In the genomic region with DNA sequence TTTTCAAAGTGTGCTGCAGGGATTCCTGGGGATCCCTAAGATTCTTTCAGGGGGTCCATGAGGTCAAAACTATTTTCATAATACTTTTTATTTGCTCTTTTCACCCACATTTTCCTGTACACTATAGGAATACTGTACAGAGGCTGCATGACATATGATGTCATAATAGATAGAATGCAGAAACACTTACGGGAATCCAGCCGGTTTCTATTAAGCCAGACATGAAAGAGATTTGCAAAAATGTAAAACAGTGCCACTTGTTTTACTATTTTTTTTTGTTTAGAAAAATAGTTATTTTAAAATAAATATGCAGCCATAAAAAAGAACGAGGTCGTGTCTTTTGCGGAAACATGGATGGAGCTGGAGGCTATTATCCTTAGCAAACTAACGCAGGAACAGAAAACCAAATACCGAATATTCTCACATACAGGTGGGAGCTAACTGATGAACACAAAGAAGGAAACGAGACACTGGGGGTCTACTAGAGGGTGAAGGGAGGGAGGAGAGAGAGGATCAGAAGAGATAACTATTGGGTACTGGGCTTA, we compare ENCODE assay signal across 18 cellular contexts. TPM values are rescaled to one million over a fixed set of nuclear protein-coding genes. Genes with fewer than 3 reads are reported as not detected.
DNase-seq lines count a peak whose midpoint lies in the region; ATAC-seq, FAIRE-seq and TF ChIP-seq lines count a peak whose summit lies in the region.
"Had no signal": no experiment of that assay in that cellular context is flagged by ENCODE, and none has a peak within 500 bp of the region (broad histone marks: within the 10 kb centered on the region; RNA-seq: fewer than 3 reads in every experiment).

No MANE protein-coding gene starts in this region.

- no peak overlapping the region for H3K56ac ChIP-seq in H1 (replicated peaks; ENCODE audit: insufficient read length, low read depth, low read length)

- H3K23me2 ChIP-seq in H1 (ENCODE audit: low read depth, low read length), result peaks cover 4% of the 10 kb centered on the region; the same call in 1 of the 2 replicates

- H4K5ac ChIP-seq in H1 (ENCODE audit: insufficient read length, low read depth, low read length), result no peak overlapping the region

- no peak overlapping the region for H2BK120ac ChIP-seq in H1 (replicated peaks; ENCODE audit: low read depth, low read length)

- no peaks in the 10 kb centered on the region for H3K27me3 Mint-ChIP-seq in activated CD4-positive, alpha-beta T cell treated with anti-CD3 and anti-CD28 coated beads for 36 hours
- H3K27me3 Mint-ChIP-seq in HFFc6 (ENCODE audit: insufficient read depth), result peaks cover 3% of the 10 kb centered on the region; the same call in 1 of the 2 replicates
- H3K27me3 Mint-ChIP-seq: central memory CD8-positive, alpha-beta T cell; memory B cell had no signal

- H2AK5ac ChIP-seq in H1 (ENCODE audit: low read depth, low read length), result no peak overlapping the region

- H3K4me2 ChIP-seq in H1 (ENCODE audit: insufficient read depth in 1 of 2, low read depth in 2 of 2, low read length in 2 of 2), result no peak overlapping the region

- no peak for TF ChIP-seq POLR2A in H1 (IDR thresholded peaks at IDR 0.05; ENCODE audit: control extremely low read depth in 1 of 2, low read depth in 2 of 2, low read length in 2 of 2)
- TF ChIP-seq POLR2A in GM18505 (IDR thresholded peaks at IDR 0.05; ENCODE audit: borderline replicate concordance, extremely low read depth, insufficient read depth, insufficient read length), result no peak

- no peak overlapping the region for H3K18ac ChIP-seq in H1 (ENCODE audit: extremely low read depth, low read length)

- no peak for TF ChIP-seq EP300 in H1 (IDR thresholded peaks at IDR 0.05; ENCODE audit: borderline replicate concordance in 1 of 2, low read depth in 2 of 2, low read length in 2 of 2)

- H3K4ac ChIP-seq in H1 (replicated peaks; ENCODE audit: insufficient read length, low read depth, low read length), result no peak overlapping the region

- H4K8ac ChIP-seq in H1 (ENCODE audit: extremely low read depth, insufficient read depth, low read length), result no peak overlapping the region

- H3K4me3 Mint-ChIP-seq in activated CD4-positive, alpha-beta T cell treated with anti-CD3 and anti-CD28 coated beads for 36 hours, result no peak overlapping the region
- H3K4me3 Mint-ChIP-seq in HFFc6, result peak overlapping the region; percentile 77
- H3K4me3 Mint-ChIP-seq: memory B cell, WTC11 had no signal

- no peak overlapping the region for H2BK15ac ChIP-seq in H1 (ENCODE audit: low read length)

- no peak overlapping the region for H3K23ac ChIP-seq in H1 (ENCODE audit: insufficient read length)

- no peaks in the 10 kb centered on the region for H3K36me3 ChIP-seq in H1 (ENCODE audit: control insufficient read depth in 2 of 4, insufficient read depth in 4 of 4, low read length in 3 of 4)
- no peaks in the 10 kb centered on the region for H3K36me3 ChIP-seq in pancreas
- H3K36me3 ChIP-seq: neutrophil, upper lobe of right lung had no signal

- TF ChIP-seq CTCF in HFFc6 (IDR thresholded peaks at IDR 0.05) (no peak), H1 (IDR thresholded peaks at IDR 0.05; ENCODE audit: control extremely low read depth in 1 of 3, insufficient read depth in 1 of 3, low read depth in 1 of 3, low read length in 3 of 3) (no peak), pancreas (IDR thresholded peaks at IDR 0.05) (no peak)

- no peaks in the 10 kb centered on the region for H3K9me3 Mint-ChIP-seq in activated CD4-positive, alpha-beta T cell treated with anti-CD3 and anti-CD28 coated beads for 36 hours (ENCODE audit: low read depth)
- no peaks in the 10 kb centered on the region for H3K9me3 Mint-ChIP-seq in HFFc6
- H3K9me3 Mint-ChIP-seq: central memory CD8-positive, alpha-beta T cell; memory B cell; WTC11 had no signal

- no peak overlapping the region for H2BK20ac ChIP-seq in H1 (ENCODE audit: low read length)

- POLR2A ChIA-PET in activated CD4-positive, alpha-beta T cell treated with anti-CD3 and anti-CD28 coated beads for 36 hours (lab: Charles Lee), result no interaction called here
- POLR2A ChIA-PET in H1 (lab: Charles Lee; ENCODE audit: partially characterized antibody), result no interaction called here

- H3K4me1 Mint-ChIP-seq in activated CD4-positive, alpha-beta T cell treated with anti-CD3 and anti-CD28 coated beads for 36 hours, result peaks cover 62% of the 10 kb centered on the region
- H3K4me1 Mint-ChIP-seq in HFFc6 (ENCODE audit: low read depth), result peaks cover 57% of the 10 kb centered on the region

- H2BK12ac ChIP-seq in H1 (ENCODE audit: low read depth, low read length), result no peak overlapping the region

- H3K4me3 ChIP-seq in H1 (ENCODE audit: extremely low read depth in 1 of 4, insufficient read depth in 2 of 4, low read depth in 3 of 4, low read length in 4 of 4), result no peak overlapping the region
- H3K4me3 ChIP-seq in pancreas, result no peak overlapping the region
- H3K4me3 ChIP-seq: HAP-1, upper lobe of right lung had no signal

- H3K9me3 ChIP-seq in H1 (ENCODE audit: insufficient read depth in 2 of 2, low read depth in 1 of 2, low read length in 1 of 2) (no peaks in the 10 kb centered on the region), pancreas (no peaks in the 10 kb centered on the region)
- H3K9me3 ChIP-seq: HAP-1, neutrophil, upper lobe of right lung had no signal

- no peak for DNase-seq in activated CD4-positive, alpha-beta T cell treated with anti-CD3 and anti-CD28 coated beads for 36 hours
- DNase-seq in activated CD4-positive, alpha-beta T cell treated with anti-CD3 and anti-CD28 coated beads, Interleukin-2, amount 50 U/mL, for 1 hour, result no peak
- DNase-seq in HFFc6, result no peak
- DNase-seq in H1 (ENCODE audit: low read depth in 1 of 2, low spot score in 2 of 2), result no peak
- no peak for DNase-seq in pancreas
- no peak for DNase-seq in NAMALWA (ENCODE audit: low spot score)
- DNase-seq: 8988T, RPMI8226, T-helper 1 cell, upper lobe of right lung had no signal

- no peak overlapping the region for H2BK5ac ChIP-seq in H1 (ENCODE audit: low read depth, low read length)

- H3K9ac ChIP-seq in H1 (replicated peaks in 1 of 4; ENCODE audit: extremely low read depth in 1 of 4, low read depth in 3 of 4, low read length in 3 of 4), result no peak overlapping the region

- CTCF ChIA-PET in activated CD4-positive, alpha-beta T cell treated with anti-CD3 and anti-CD28 coated beads for 36 hours (lab: Charles Lee), result no interaction called here
- CTCF ChIA-PET in H1 (lab: Charles Lee; ENCODE audit: partially characterized antibody), result no interaction called here

- intact Hi-C loops in activated CD4-positive, alpha-beta T cell treated with anti-CD3 and anti-CD28 coated beads for 36 hours (cut with DNase I, micrococcal nuclease), result loop anchor here (5.0 to 10.0 kb wide), 5 partner anchors 90 to 487 kb away; a partner anchor contains a TSS
- intact Hi-C loops in pancreas (cut with DNase I), result no loop called here

- 91% methylated on average over 8 of the region's 8 CpGs; no CpG with 5 or more reads in 1 of the 2 experiments for WGBS in H1 (ENCODE audit: extremely low coverage in 1 of 2, insufficient coverage in 1 of 2, insufficient read length in 1 of 2, insufficient replicate concordance in 2 of 2, low coverage in 1 of 2, low lambda C conversion rate in 2 of 2, missing lambda C conversion rate in 1 of 2), 2 experiments
- 22 to 59% methylated on average over 8 of the region's 8 CpGs for WGBS in pancreas, 2 donors

- H3K79me2 ChIP-seq in H1 (ENCODE audit: control insufficient read depth in 1 of 2, insufficient read depth in 2 of 2, low read length in 2 of 2), result peaks cover 0 to 85% of the 10 kb centered on the region in 2 experiments; a peak in 3 of 4 replicates

- peaks cover 36% of the 10 kb centered on the region for H3K36me3 Mint-ChIP-seq in activated CD4-positive, alpha-beta T cell treated with anti-CD3 and anti-CD28 coated beads for 36 hours (ENCODE audit: low read depth)
- H3K36me3 Mint-ChIP-seq in HFFc6 (ENCODE audit: low read depth), result peaks cover 13% of the 10 kb centered on the region

- peaks cover 0 to 3% (median 1%) of the 10 kb centered on the region in 4 experiments; a peak in 2 of 7 replicates for H3K4me1 ChIP-seq in H1 (replicated peaks in 1 of 4; ENCODE audit: control insufficient read depth in 3 of 4, insufficient read depth in 4 of 4, low read length in 3 of 4)
- peaks cover 9 to 47% (median 38%) of the 10 kb centered on the region in 3 donors for H3K4me1 ChIP-seq in pancreas

- H4K20me1 ChIP-seq in H1 (replicated peaks in 1 of 2; ENCODE audit: control insufficient read depth in 1 of 2, insufficient read depth in 2 of 2, low read length in 2 of 2), result no peaks in the 10 kb centered on the region

- H3K27ac ChIP-seq in H1 (ENCODE audit: low read depth, low read length) (no peak overlapping the region), pancreas (peak overlapping the region in 1 of 4 donors; percentile 19)
- H3K27ac ChIP-seq: C4-2B, neutrophil, upper lobe of right lung had no signal

- H3K27ac Mint-ChIP-seq in activated CD4-positive, alpha-beta T cell treated with anti-CD3 and anti-CD28 coated beads for 36 hours, result peak overlapping the region; percentile 84
- peak overlapping the region; percentile 64; the same call in 1 of the 2 replicates for H3K27ac Mint-ChIP-seq in HFFc6
- H3K27ac Mint-ChIP-seq: WTC11 had no signal

- no peak for ATAC-seq in activated CD4-positive, alpha-beta T cell treated with anti-CD3 and anti-CD28 coated beads for 36 hours
- no peak for ATAC-seq in pancreas
- no peak for ATAC-seq in HG03139 (IDR thresholded peaks at IDR 0.05; ENCODE audit: unreplicated experiment)
- no peak for ATAC-seq in GM18505 (IDR thresholded peaks at IDR 0.05; ENCODE audit: unreplicated experiment)
- ATAC-seq: upper lobe of right lung, WTC11 had no signal

- no peaks in the 10 kb centered on the region for H3K79me1 ChIP-seq in H1 (ENCODE audit: low read depth, low read length)

- peak; percentile 52 for FAIRE-seq in H1 (lab: Jason Lieb, UNC)
- peak; percentile 96 for FAIRE-seq in pancreas (lab: Jason Lieb, UNC)

- H2AFZ ChIP-seq in H1 (ENCODE audit: low read length), result no peak overlapping the region

- H3K14ac ChIP-seq in H1 (ENCODE audit: insufficient read length), result no peak overlapping the region

- no peak overlapping the region for H4K91ac ChIP-seq in H1 (replicated peaks; ENCODE audit: insufficient read length, low read length)

- TF ChIP-seq RAD21 in H1 (IDR thresholded peaks at IDR 0.05 in 1 of 2, conservative IDR thresholded peaks at IDR 0.05 in 1 of 2; ENCODE audit: low read depth in 2 of 2, low read length in 2 of 2), result no peak

- H3K27me3 ChIP-seq in H1 (replicated peaks in 1 of 4; ENCODE audit: control insufficient read depth in 3 of 4, extremely low read depth in 1 of 4, insufficient read depth in 3 of 4, low read length in 3 of 4) (no peaks in the 10 kb centered on the region), pancreas (no peaks in the 10 kb centered on the region)
- H3K27me3 ChIP-seq: neutrophil, upper lobe of right lung had no signal

RNA-seq across cellular contexts. Expression of a gene that starts 5.0 kb away (rescaled TPM):
- total RNA-seq in activated CD4-positive, alpha-beta T cell treated with anti-CD3 and anti-CD28 coated beads for 36 hours, result 10 to 100 TPM; 34.0 to 37.9 TPM
- total RNA-seq in HFFc6 (2021; fragmentation: NEBNext Ultra II Directional; extraction: Animal tissue kit (Norgen Biotek cat#: 25700)), result 10 to 100 TPM; 28.1 to 34.0 (median 32.9) TPM
- total RNA-seq in H1 (2021; fragmentation: NEBNext Ultra II Directional; extraction: Animal tissue kit (Norgen Biotek cat#: 25700)), result 22.0 and 24.3 TPM in 2 replicates
- polyA plus RNA-seq in H1 (2011; rRNA removed), result 2.8 and 7.1 TPM in 2 replicates
- 5.8 TPM for polyA plus RNA-seq in H1 (2011; cell fraction: cytosol; rRNA removed)
- polyA plus RNA-seq in H1 (2011; cell fraction: nucleus; rRNA removed), result 4.5 TPM
- polyA plus RNA-seq in H1 (2012, experiment 1 of 2), result 6.1 to 9.5 TPM (median 7.2 TPM) in 4 replicates
- 0.25 TPM for polyA plus RNA-seq in H1 (2012, experiment 2 of 2)
- 6.1 TPM for polyA plus RNA-seq in H1 (2013, experiment 1 of 2)
- polyA plus RNA-seq in H1 (2013, experiment 2 of 2), result 7.1 TPM
- polyA minus RNA-seq in H1 (2011; rRNA and poly(A)+ RNA removed), result 36.4 and 47.0 TPM in 2 replicates
- polyA minus RNA-seq in H1 (2011; cell fraction: cytosol; rRNA and poly(A)+ RNA removed), result 15.5 TPM
- polyA minus RNA-seq in H1 (2011; cell fraction: nucleus; rRNA and poly(A)+ RNA removed), result 24.1 TPM
- total RNA-seq in pancreas, result 10 to 100 TPM; 19.0 to 40.3 (median 26.4) TPM
- 1 to 10 TPM; 4.4 to 8.8 TPM for polyA plus RNA-seq in pancreas

Comparison
In these comparisons a context has a peak if more than half of its experiments do, and no peak if none do; other contexts are left out.
1. intact Hi-C loops: an anchor here in activated CD4-positive, alpha-beta T cell treated with anti-CD3 and anti-CD28 coated beads for 36 hours (5.0 to 10.0 kb wide); none called in pancreas.